ENCODE assay signal across 8 cellular contexts in the genomic region with DNA sequence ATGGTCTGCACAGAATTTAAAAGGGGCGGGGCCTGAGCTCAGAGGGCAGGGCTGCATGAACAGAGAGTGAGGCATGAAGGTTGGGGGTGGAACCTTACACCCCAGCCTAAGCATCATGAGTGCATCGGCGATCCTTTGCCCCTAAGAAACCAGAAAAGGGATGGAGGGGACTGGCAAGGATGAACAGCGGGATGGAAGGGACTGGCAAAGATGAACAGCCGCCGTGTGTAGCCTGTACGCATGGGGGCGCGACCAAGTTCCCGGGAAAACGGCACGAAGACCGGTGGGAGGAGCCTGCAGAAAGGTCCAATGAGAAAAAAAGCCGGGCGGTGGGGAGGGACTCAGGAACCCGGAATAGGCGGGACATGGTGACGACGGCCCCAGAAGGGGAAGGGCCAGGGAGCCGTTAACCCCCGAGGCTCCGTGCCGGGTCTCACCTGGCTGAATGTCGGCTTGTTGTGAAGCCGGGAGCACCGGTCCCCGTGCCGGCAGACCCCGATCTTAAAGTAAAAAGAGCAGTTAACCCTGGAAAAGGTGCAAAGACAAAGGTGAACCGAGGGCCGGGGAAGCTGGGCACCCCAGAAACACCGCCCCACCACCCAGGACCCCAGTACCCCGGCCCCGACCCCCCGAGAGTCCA. TPM values are rescaled to one million over a fixed set of nuclear protein-coding genes. Genes with fewer than 3 reads are reported as not detected.
DNase-seq lines count a peak whose midpoint lies in the region; FAIRE-seq and TF ChIP-seq lines count a peak whose summit lies in the region.

No MANE protein-coding gene starts in this region.

- TF ChIP-seq CTCF in NB4 (IDR thresholded peaks at IDR 0.05; ENCODE audit: low read depth, low read length): no peak
- TF ChIP-seq CTCF in neutrophil (IDR thresholded peaks at IDR 0.05): no peak

- no peaks in the 10 kb centered on the region for H3K9me2 ChIP-seq in GM23248 (ENCODE audit: insufficient read depth)

- H3K4me1 ChIP-seq in GM23248 (ENCODE audit: insufficient read depth) (peaks cover 21% of the 10 kb centered on the region; the same call in 1 of the 2 replicates), neutrophil (ENCODE audit: control insufficient read depth in 1 of 2, insufficient read depth in 1 of 2, low read depth in 1 of 2, low read length in 1 of 2) (peaks cover 72 to 82% of the 10 kb centered on the region in 2 experiments)

- no peaks in the 10 kb centered on the region for H3K27me3 ChIP-seq in GM23248 (replicated peaks; ENCODE audit: insufficient read depth)
- no peaks in the 10 kb centered on the region for H3K27me3 ChIP-seq in neutrophil

- H3K9me3 ChIP-seq in GM23248 (ENCODE audit: low read depth): no peaks in the 10 kb centered on the region
- no peaks in the 10 kb centered on the region for H3K9me3 ChIP-seq in neutrophil

- WGBS in GM23248 (ENCODE audit: low coverage in 1 of 2, low lambda C conversion rate in 2 of 2, missing lambda C conversion rate in 2 of 2), 2 experiments: 1% methylated on average over 35 of the region's 35 CpGs

- no peaks in the 10 kb centered on the region for H4K20me1 ChIP-seq in GM23248 (ENCODE audit: insufficient read depth)

- H3K36me3 ChIP-seq in GM23248 (ENCODE audit: low read depth) (no peaks in the 10 kb centered on the region), neutrophil (peaks cover under 1% of the 10 kb centered on the region)

- peak overlapping the region; percentile 99 for H3K27ac Mint-ChIP-seq in activated naive CD4-positive, alpha-beta T cell treated with anti-CD3 and anti-CD28 coated beads for 36 hours

- no peaks in the 10 kb centered on the region for H3K27me3 Mint-ChIP-seq in activated naive CD4-positive, alpha-beta T cell treated with anti-CD3 and anti-CD28 coated beads for 36 hours (ENCODE audit: low read depth)

- peak overlapping the region; percentile 100 for H3K9ac ChIP-seq in GM23248

- H3K4me3 Mint-ChIP-seq in activated naive CD4-positive, alpha-beta T cell treated with anti-CD3 and anti-CD28 coated beads for 36 hours: peak overlapping the region; percentile 96

- H3F3A ChIP-seq in GM23248 (ENCODE audit: insufficient read depth): peaks cover under 1% of the 10 kb centered on the region; the same call in 1 of the 2 replicates

- TF ChIP-seq POLR2A in NB4 (IDR thresholded peaks at IDR 0.05; ENCODE audit: extremely low read depth, insufficient read length): peak; percentile 42

- in situ Hi-C loops in GM23248 (cut with MboI) (no loop called here), SK-MEL-5 (cut with HindIII; ENCODE audit: low pct_unique_long_range_greater_than_20kb, low sequenced_read_pairs) (no loop called here)

- FAIRE-seq in frontal cortex (lab: Jason Lieb, UNC): no peak

- no peaks in the 10 kb centered on the region for H3K9me3 Mint-ChIP-seq in activated naive CD4-positive, alpha-beta T cell treated with anti-CD3 and anti-CD28 coated beads for 36 hours

- CTCF ChIA-PET in activated naive CD4-positive, alpha-beta T cell treated with anti-CD3 and anti-CD28 coated beads for 36 hours (lab: Charles Lee): interaction anchor here (0.6 to 1.7 kb wide), 3 partner anchors 50 to 187 kb away, joined by 3 to 6 read pairs (median 4); no protein-coding TSS in a partner anchor

- H2AFZ ChIP-seq in GM23248: peak overlapping the region; percentile 92

- H3K4me3 ChIP-seq in GM23248 (peak overlapping the region; percentile 98), NB4 (ENCODE audit: low read depth, low read length) (peak overlapping the region; percentile 66), neutrophil (ENCODE audit: low read depth in 1 of 2, low read length in 1 of 2) (peak overlapping the region; percentile 74 to 83)

- intact Hi-C loops in activated naive CD4-positive, alpha-beta T cell treated with anti-CD3 and anti-CD28 coated beads for 36 hours (cut with micrococcal nuclease): loop anchor here (1.0 to 10.0 kb wide), 9 partner anchors 28 to 742 kb away; a partner anchor contains a TSS

- peaks cover 47% of the 10 kb centered on the region for H3K79me2 ChIP-seq in GM23248 (ENCODE audit: insufficient read depth)

- peak overlapping the region; percentile 92 for H3K4me2 ChIP-seq in GM23248 (ENCODE audit: unreplicated experiment)

- H3K4me1 Mint-ChIP-seq in activated naive CD4-positive, alpha-beta T cell treated with anti-CD3 and anti-CD28 coated beads for 36 hours (ENCODE audit: low read depth): peaks cover 56% of the 10 kb centered on the region

- peak overlapping the region; percentile 100 for H3K27ac ChIP-seq in GM23248
- H3K27ac ChIP-seq in neutrophil: peak overlapping the region; percentile 96
- peak overlapping the region; percentile 96 for H3K27ac ChIP-seq in substantia nigra (ENCODE audit: low read depth, low read length, poor library complexity, severe bottlenecking)

- peaks cover 17% of the 10 kb centered on the region for H3K36me3 Mint-ChIP-seq in activated naive CD4-positive, alpha-beta T cell treated with anti-CD3 and anti-CD28 coated beads for 36 hours (ENCODE audit: low read depth)

- peak; percentile 84 for DNase-seq in D341Med (ENCODE audit: low spot score)
- DNase-seq in GM23248: peak; percentile 99
- peak; percentile 91 for DNase-seq in NB4 (ENCODE audit: low read depth)
- DNase-seq in SK-MEL-5 (ENCODE audit: low read depth, low spot score): peak; percentile 97
- DNase-seq in activated naive CD4-positive, alpha-beta T cell treated with anti-CD3 and anti-CD28 coated beads for 36 hours: peak; percentile 97
- peak; percentile 83 to 87 for DNase-seq in frontal cortex (ENCODE audit: low spot score in 2 of 2)
- DNase-seq in substantia nigra (lab: John Stamatoyannopoulos, UW): peak; percentile 79 to 98 (median 93)

RNA-seq across cellular contexts. Expression of a gene that starts 0.4 kb away (rescaled TPM):
- 10.7 and 18.8 TPM in 2 replicates for total RNA-seq in GM23248 (2014; rRNA removed; shearing (Covaris generic))
- 23.1 and 25.3 TPM in 2 replicates for polyA plus RNA-seq in GM23248 (2016; fragmentation: Nextera tagmentation; extraction: Ambion mirVana)
- total RNA-seq in SK-MEL-5 (2014; rRNA removed; shearing (Covaris generic)): 6.0 and 6.9 TPM in 2 replicates
- polyA plus RNA-seq in SK-MEL-5 (2015; cell fraction: cytosol; rRNA removed): 7.5 and 8.8 TPM in 2 replicates
- 47.6 and 70.0 TPM in 2 replicates for polyA plus RNA-seq in SK-MEL-5 (2015; cell fraction: nucleus; rRNA removed)
- total RNA-seq in activated naive CD4-positive, alpha-beta T cell treated with anti-CD3 and anti-CD28 coated beads for 36 hours: 10 to 100 TPM; 41.8 to 44.2 TPM
- 9.4 TPM for total RNA-seq in frontal cortex

RNA-seq across cellular contexts. Expression of a gene that starts 0.6 kb away (rescaled TPM):
- total RNA-seq in GM23248 (2014; rRNA removed; shearing (Covaris generic)): 15.7 and 21.6 TPM in 2 replicates
- 99.7 and 108 TPM in 2 replicates for polyA plus RNA-seq in GM23248 (2016; fragmentation: Nextera tagmentation; extraction: Ambion mirVana)
- total RNA-seq in SK-MEL-5 (2014; rRNA removed; shearing (Covaris generic)): 51.5 and 56.0 TPM in 2 replicates
- polyA plus RNA-seq in SK-MEL-5 (2015; cell fraction: cytosol; rRNA removed): 28.8 and 51.1 TPM in 2 replicates
- 4.0 and 32.4 TPM in 2 replicates for polyA plus RNA-seq in SK-MEL-5 (2015; cell fraction: nucleus; rRNA removed)
- 10 to 100 TPM; 32.4 to 37.7 TPM for total RNA-seq in activated naive CD4-positive, alpha-beta T cell treated with anti-CD3 and anti-CD28 coated beads for 36 hours
- 5.7 TPM for total RNA-seq in frontal cortex

RNA-seq across cellular contexts. Expression of a gene that starts 2.6 kb away (rescaled TPM):
- total RNA-seq in GM23248 (2014; rRNA removed; shearing (Covaris generic)): 1.4 TPM in 1 of 2 replicates, not detected in the other
- polyA plus RNA-seq in GM23248 (2016; fragmentation: Nextera tagmentation; extraction: Ambion mirVana): 3.2 and 3.3 TPM in 2 replicates
- total RNA-seq in SK-MEL-5 (2014; rRNA removed; shearing (Covaris generic)): 1.5 and 6.9 TPM in 2 replicates
- polyA plus RNA-seq in SK-MEL-5 (2015; cell fraction: cytosol; rRNA removed): 5.2 and 6.2 TPM in 2 replicates
- 31.6 and 40.7 TPM in 2 replicates for polyA plus RNA-seq in SK-MEL-5 (2015; cell fraction: nucleus; rRNA removed)
- 10 to 100 TPM; 51.0 to 52.8 TPM for total RNA-seq in activated naive CD4-positive, alpha-beta T cell treated with anti-CD3 and anti-CD28 coated beads for 36 hours
- total RNA-seq in frontal cortex: 2.9 TPM

RNA-seq across cellular contexts. Expression of a gene that starts 3.6 kb away (rescaled TPM):
- total RNA-seq in GM23248 (2014; rRNA removed; shearing (Covaris generic)): 12.0 and 12.3 TPM in 2 replicates
- polyA plus RNA-seq in GM23248 (2016; fragmentation: Nextera tagmentation; extraction: Ambion mirVana): 9.5 and 9.7 TPM in 2 replicates
- 5.3 and 7.7 TPM in 2 replicates for total RNA-seq in SK-MEL-5 (2014; rRNA removed; shearing (Covaris generic))
- polyA plus RNA-seq in SK-MEL-5 (2015; cell fraction: cytosol; rRNA removed): 8.1 TPM in 2 replicates
- 48.8 and 50.8 TPM in 2 replicates for polyA plus RNA-seq in SK-MEL-5 (2015; cell fraction: nucleus; rRNA removed)
- 1 to 10 TPM; 5.7 to 9.7 TPM for total RNA-seq in activated naive CD4-positive, alpha-beta T cell treated with anti-CD3 and anti-CD28 coated beads for 36 hours
- total RNA-seq in frontal cortex: 9.0 TPM

RNA-seq across cellular contexts. Expression of a gene that starts 12.0 kb away (rescaled TPM):
- total RNA-seq in GM23248 (2014; rRNA removed; shearing (Covaris generic)): 14.1 and 24.3 TPM in 2 replicates
- polyA plus RNA-seq in GM23248 (2016; fragmentation: Nextera tagmentation; extraction: Ambion mirVana): 220 and 238 TPM in 2 replicates
- not detected in 2 replicates for total RNA-seq in SK-MEL-5 (2014; rRNA removed; shearing (Covaris generic))
- polyA plus RNA-seq in SK-MEL-5 (2015; cell fraction: cytosol; rRNA removed): 0.06 TPM in 1 of 2 replicates, not detected in the other
- polyA plus RNA-seq in SK-MEL-5 (2015; cell fraction: nucleus; rRNA removed): not detected in 2 replicates
- under 1 TPM; 0.40 to 0.55 TPM for total RNA-seq in activated naive CD4-positive, alpha-beta T cell treated with anti-CD3 and anti-CD28 coated beads for 36 hours
- under 0.01 TPM for total RNA-seq in frontal cortex

Comparison
In these comparisons a context has a peak if more than half of its experiments do, and no peak if none do; other contexts are left out.
1. Peak in every context shown above with its lines: DNase-seq, H3K4me3 ChIP-seq and H3K27ac ChIP-seq.